Comparison of ENCODE assay signal across 19 cellular contexts in genomic region chr4:142297313-142297712, GRCh38.
DNase-seq lines count a peak whose midpoint lies in the region; ATAC-seq, FAIRE-seq and TF ChIP-seq lines count a peak whose summit lies in the region.
"Had no signal": no experiment of that assay in that cellular context is flagged by ENCODE, and none has a peak within 500 bp of the region (broad histone marks: within the 10 kb centered on the region; RNA-seq: fewer than 3 reads in every experiment).

No MANE protein-coding gene starts in this region.

- H3K27me3 Mint-ChIP-seq in T-helper 17 cell, result no peaks in the 10 kb centered on the region
- H3K27me3 Mint-ChIP-seq in stimulated activated naive B cell treated with anti-CD40 and anti-IgM and Interleukin-4, amounts not matched to agents 10 μg/mL and 1 μg/mL and 100 μg/mL, for 72 hours, result no peaks in the 10 kb centered on the region
- H3K27me3 Mint-ChIP-seq: CD4-positive, alpha-beta memory T cell had no signal

- H3K27me3 ChIP-seq in H1 (replicated peaks in 1 of 4; ENCODE audit: control insufficient read depth in 3 of 4, extremely low read depth in 1 of 4, insufficient read depth in 3 of 4, low read length in 3 of 4), result no peaks in the 10 kb centered on the region
- no peaks in the 10 kb centered on the region for H3K27me3 ChIP-seq in keratinocyte (ENCODE audit: control insufficient read depth, extremely low read depth, insufficient read depth, low read length)
- H3K27me3 ChIP-seq in neuronal stem cell (ENCODE audit: control insufficient read depth in 3 of 3, insufficient read depth in 3 of 3, low read depth in 1 of 3, low read length in 3 of 3), result peaks cover 0 to 1% (median 0%) of the 10 kb centered on the region in 3 experiments

- no peak for FAIRE-seq in H1 (lab: Jason Lieb, UNC)
- FAIRE-seq in keratinocyte (lab: Jason Lieb, UNC), result peak; percentile 48
- FAIRE-seq: GM12878, H54 had no signal

- dilution Hi-C loops in keratinocyte (cut with MboI; ENCODE audit: extremely low pct_ligation_motif_present, low sequenced_read_pairs), result no loop called here

- H3K79me1 ChIP-seq in H1 (ENCODE audit: low read depth, low read length) (no peaks in the 10 kb centered on the region), neuronal stem cell (ENCODE audit: low read depth, low read length) (no peaks in the 10 kb centered on the region)

- no peak overlapping the region for H3K27ac ChIP-seq in H1 (ENCODE audit: low read depth, low read length)
- H3K27ac ChIP-seq in keratinocyte (ENCODE audit: control insufficient read depth, insufficient read depth, low read length), result no peak overlapping the region
- H3K27ac ChIP-seq in neuronal stem cell (replicated peaks; ENCODE audit: low read length), result no peak overlapping the region
- H3K27ac ChIP-seq: GM23248 had no signal

- TF ChIP-seq RAD21 in H1 (IDR thresholded peaks at IDR 0.05 in 1 of 2, conservative IDR thresholded peaks at IDR 0.05 in 1 of 2; ENCODE audit: low read depth in 2 of 2, low read length in 2 of 2), result no peak

- no peak overlapping the region for H4K8ac ChIP-seq in H1 (ENCODE audit: extremely low read depth, insufficient read depth, low read length)
- H4K8ac ChIP-seq in neuronal stem cell (ENCODE audit: low read depth, low read length), result no peak overlapping the region

- H3K56ac ChIP-seq in H1 (replicated peaks; ENCODE audit: insufficient read length, low read depth, low read length), result no peak overlapping the region

- H4K5ac ChIP-seq in H1 (ENCODE audit: insufficient read length, low read depth, low read length), result no peak overlapping the region

- H2AFZ ChIP-seq in H1 (ENCODE audit: low read length) (peak overlapping the region; percentile 60; the same call in 1 of the 2 replicates), keratinocyte (ENCODE audit: control insufficient read depth, low read length) (no peak overlapping the region), neuronal stem cell (ENCODE audit: low read length) (no peak overlapping the region)
- H2AFZ ChIP-seq: GM23248 had no signal

- no peak overlapping the region for H2BK20ac ChIP-seq in H1 (ENCODE audit: low read length)

- H2BK15ac ChIP-seq in H1 (ENCODE audit: low read length) (no peak overlapping the region), neuronal stem cell (ENCODE audit: low read length) (no peak overlapping the region)

- H3K27ac Mint-ChIP-seq in T-helper 17 cell, result peak overlapping the region; percentile 22
- no peak overlapping the region for H3K27ac Mint-ChIP-seq in stimulated activated naive B cell treated with anti-CD40 and anti-IgM and Interleukin-4, amounts not matched to agents 10 μg/mL and 1 μg/mL and 100 μg/mL, for 72 hours

- H3K23ac ChIP-seq in H1 (ENCODE audit: insufficient read length), result no peak overlapping the region
- H3K23ac ChIP-seq in neuronal stem cell (ENCODE audit: low read depth, low read length, poor library complexity), result no peak overlapping the region

- H2BK12ac ChIP-seq in H1 (ENCODE audit: low read depth, low read length) (no peak overlapping the region), neuronal stem cell (ENCODE audit: low read length) (peak overlapping the region; percentile 58)

- H2BK5ac ChIP-seq in H1 (ENCODE audit: low read depth, low read length) (no peak overlapping the region), neuronal stem cell (ENCODE audit: low read length) (no peak overlapping the region)

- H3K4me1 Mint-ChIP-seq in T-helper 17 cell, result peaks cover 30% of the 10 kb centered on the region
- H3K4me1 Mint-ChIP-seq in stimulated activated naive B cell treated with anti-CD40 and anti-IgM and Interleukin-4, amounts not matched to agents 10 μg/mL and 1 μg/mL and 100 μg/mL, for 72 hours, result peaks cover 3 to 11% of the 10 kb centered on the region in 2 donors

- no peak overlapping the region for H3K4ac ChIP-seq in H1 (replicated peaks; ENCODE audit: insufficient read length, low read depth, low read length)
- H3K4ac ChIP-seq in neuronal stem cell (ENCODE audit: low read length), result no peak overlapping the region

- no peak overlapping the region for H4K91ac ChIP-seq in H1 (replicated peaks; ENCODE audit: insufficient read length, low read length)
- no peak overlapping the region for H4K91ac ChIP-seq in neuronal stem cell (ENCODE audit: low read depth, low read length, poor library complexity)

- no peak for DNase-seq in T-helper 17 cell
- DNase-seq in H1 (ENCODE audit: low read depth in 1 of 2, low spot score in 2 of 2), result no peak
- no peak for DNase-seq in keratinocyte (ENCODE audit: low read depth, low spot score)
- no peak for DNase-seq in neuronal stem cell (ENCODE audit: low spot score)
- DNase-seq in HEK293T (ENCODE audit: extremely low spot score), result no peak
- no peak for DNase-seq in stimulated activated naive B cell treated with anti-CD40 and anti-IgM and Interleukin-4, amounts not matched to agents 10 μg/mL and 1 μg/mL and 100 μg/mL, for 72 hours
- no peak for DNase-seq in cerebellum (ENCODE audit: low spot score)
- no peak for DNase-seq in NCI-H2196 (lab: John Stamatoyannopoulos, UW; ENCODE audit: unreplicated experiment)
- DNase-seq: C1 segment of cervical spinal cord; Calu3; CD4-positive, alpha-beta memory T cell; COR-L47; DMS53; DMS79 treated with DMSO at 0.1 percent for 48 hours; GDM1; GM23248 had no signal

- no peak for TF ChIP-seq EP300 in H1 (IDR thresholded peaks at IDR 0.05; ENCODE audit: borderline replicate concordance in 1 of 2, low read depth in 2 of 2, low read length in 2 of 2)

- no peaks in the 10 kb centered on the region for H4K20me1 ChIP-seq in H1 (replicated peaks in 1 of 2; ENCODE audit: control insufficient read depth in 1 of 2, insufficient read depth in 2 of 2, low read length in 2 of 2)
- no peaks in the 10 kb centered on the region for H4K20me1 ChIP-seq in keratinocyte (ENCODE audit: control insufficient read depth, extremely low read depth, insufficient read depth, low read length)

- H3K36me3 ChIP-seq in H1 (ENCODE audit: control insufficient read depth in 2 of 4, insufficient read depth in 4 of 4, low read length in 3 of 4), result no peaks in the 10 kb centered on the region
- H3K36me3 ChIP-seq in keratinocyte (ENCODE audit: control insufficient read depth in 2 of 2, extremely low read depth in 1 of 2, insufficient read depth in 2 of 2, low read length in 2 of 2), result peaks cover 0 to 6% of the 10 kb centered on the region in 2 experiments
- H3K36me3 ChIP-seq in neuronal stem cell (replicated peaks in 1 of 2; ENCODE audit: control insufficient read depth in 2 of 2, insufficient read depth in 2 of 2, low read length in 2 of 2), result no peaks in the 10 kb centered on the region
- H3K36me3 ChIP-seq: HAP-1 had no signal

- H3K14ac ChIP-seq in H1 (ENCODE audit: insufficient read length) (no peak overlapping the region), neuronal stem cell (ENCODE audit: low read length) (no peak overlapping the region)

- no peaks in the 10 kb centered on the region for H3K9me3 Mint-ChIP-seq in stimulated activated naive B cell treated with anti-CD40 and anti-IgM and Interleukin-4, amounts not matched to agents 10 μg/mL and 1 μg/mL and 100 μg/mL, for 72 hours

- H3K9me1 ChIP-seq in keratinocyte (ENCODE audit: control insufficient read depth, extremely low read depth, insufficient read depth, low read length), result no peaks in the 10 kb centered on the region

- H2BK120ac ChIP-seq in H1 (replicated peaks; ENCODE audit: low read depth, low read length), result no peak overlapping the region
- H2BK120ac ChIP-seq in neuronal stem cell (ENCODE audit: low read depth, low read length), result no peak overlapping the region

- peaks cover 7% of the 10 kb centered on the region for H3K36me3 Mint-ChIP-seq in T-helper 17 cell (ENCODE audit: low read depth)
- H3K36me3 Mint-ChIP-seq in stimulated activated naive B cell treated with anti-CD40 and anti-IgM and Interleukin-4, amounts not matched to agents 10 μg/mL and 1 μg/mL and 100 μg/mL, for 72 hours, result no peaks in the 10 kb centered on the region

- H3K4me3 ChIP-seq in H1 (ENCODE audit: extremely low read depth in 1 of 4, insufficient read depth in 2 of 4, low read depth in 3 of 4, low read length in 4 of 4) (no peak overlapping the region), keratinocyte (ENCODE audit: control insufficient read depth in 2 of 3, extremely low read depth in 1 of 3, insufficient read depth in 2 of 3, low read depth in 1 of 3, low read length in 3 of 3) (no peak overlapping the region), neuronal stem cell (ENCODE audit: low read length in 2 of 2) (no peak overlapping the region)
- H3K4me3 ChIP-seq: GM12878, GM23248, HAP-1 had no signal

- H3K9me3 ChIP-seq in T-helper 17 cell (ENCODE audit: control insufficient read depth, low read length, poor library complexity, severe bottlenecking) (no peaks in the 10 kb centered on the region), H1 (ENCODE audit: insufficient read depth in 2 of 2, low read depth in 1 of 2, low read length in 1 of 2) (no peaks in the 10 kb centered on the region), keratinocyte (ENCODE audit: control insufficient read depth, low read depth, low read length) (no peaks in the 10 kb centered on the region), neuronal stem cell (replicated peaks in 1 of 2; ENCODE audit: control insufficient read depth in 2 of 2, insufficient read depth in 1 of 2, low read depth in 1 of 2, low read length in 2 of 2) (peaks cover 0 to 3% of the 10 kb centered on the region in 2 donors)
- H3K9me3 ChIP-seq: HAP-1 had no signal

- no peaks in the 10 kb centered on the region for H3K79me2 ChIP-seq in H1 (ENCODE audit: control insufficient read depth in 1 of 2, insufficient read depth in 2 of 2, low read length in 2 of 2)
- H3K79me2 ChIP-seq in keratinocyte (ENCODE audit: control insufficient read depth, insufficient read depth, low read length), result peaks cover 23% of the 10 kb centered on the region

- peaks cover 0 to 4% (median 2%) of the 10 kb centered on the region in 4 experiments; a peak in 2 of 7 replicates for H3K4me1 ChIP-seq in H1 (replicated peaks in 1 of 4; ENCODE audit: control insufficient read depth in 3 of 4, insufficient read depth in 4 of 4, low read length in 3 of 4)
- H3K4me1 ChIP-seq in keratinocyte (ENCODE audit: control insufficient read depth, extremely low read depth, insufficient read depth, low read length), result no peaks in the 10 kb centered on the region
- H3K4me1 ChIP-seq in neuronal stem cell (ENCODE audit: control insufficient read depth in 2 of 2, insufficient read depth in 1 of 2, low read depth in 1 of 2, low read length in 2 of 2), result peaks cover 0 to 3% of the 10 kb centered on the region in 2 donors

- 95% methylated on average over 4 of the region's 4 CpGs; no CpG with 5 or more reads in 1 of the 2 experiments for WGBS in H1 (ENCODE audit: extremely low coverage in 1 of 2, insufficient coverage in 1 of 2, insufficient read length in 1 of 2, insufficient replicate concordance in 2 of 2, low coverage in 1 of 2, low lambda C conversion rate in 2 of 2, missing lambda C conversion rate in 1 of 2), 2 experiments
- WGBS in neuronal stem cell (ENCODE audit: extremely low coverage in 2 of 2, insufficient read length in 2 of 2, insufficient replicate concordance in 1 of 2), 2 donors, result no CpG with 5 or more reads among the region's 4 CpGs

- H3K9ac ChIP-seq in H1 (replicated peaks in 1 of 4; ENCODE audit: extremely low read depth in 1 of 4, low read depth in 3 of 4, low read length in 3 of 4) (no peak overlapping the region), keratinocyte (ENCODE audit: control insufficient read depth, extremely low read depth, insufficient read depth, low read length) (no peak overlapping the region), neuronal stem cell (ENCODE audit: low read depth, low read length, poor library complexity) (no peak overlapping the region)
- H3K9ac ChIP-seq: GM23248 had no signal

- H2AK5ac ChIP-seq in H1 (ENCODE audit: low read depth, low read length), result no peak overlapping the region
- no peak overlapping the region for H2AK5ac ChIP-seq in neuronal stem cell (ENCODE audit: low read depth, low read length)

- no peaks in the 10 kb centered on the region for H3K23me2 ChIP-seq in H1 (ENCODE audit: low read depth, low read length)

- CTCF ChIA-PET in H1 (lab: Charles Lee; ENCODE audit: partially characterized antibody) (interaction anchor here (1.3 to 2.1 kb wide), 4 partner anchors 9 to 22 kb away, joined by 3 to 13 read pairs (median 3); no protein-coding TSS in a partner anchor), HEK293T (lab: Yijun Ruan, JAX) (no interaction called here)

- ATAC-seq in T-helper 17 cell, result no peak
- ATAC-seq in stimulated activated naive B cell treated with anti-CD40 and anti-IgM and Interleukin-4, amounts not matched to agents 10 μg/mL and 1 μg/mL and 100 μg/mL, for 72 hours (replicated peaks), result no peak
- ATAC-seq: GM12878 had no signal

- no peak overlapping the region for H3K4me3 Mint-ChIP-seq in T-helper 17 cell
- no peak overlapping the region for H3K4me3 Mint-ChIP-seq in stimulated activated naive B cell treated with anti-CD40 and anti-IgM and Interleukin-4, amounts not matched to agents 10 μg/mL and 1 μg/mL and 100 μg/mL, for 72 hours

- TF ChIP-seq POLR2A in H1 (IDR thresholded peaks at IDR 0.05; ENCODE audit: control extremely low read depth in 1 of 2, low read depth in 2 of 2, low read length in 2 of 2), result no peak

- POLR2A ChIA-PET in H1 (lab: Charles Lee; ENCODE audit: partially characterized antibody) (no interaction called here), HEK293T (lab: Yijun Ruan, JAX) (no interaction called here)

- H3K4me2 ChIP-seq in H1 (ENCODE audit: insufficient read depth in 1 of 2, low read depth in 2 of 2, low read length in 2 of 2) (no peak overlapping the region), keratinocyte (ENCODE audit: control insufficient read depth, extremely low read depth, insufficient read depth, low read depth, low read length) (no peak overlapping the region), neuronal stem cell (ENCODE audit: insufficient read depth, low read length, poor library complexity, severe bottlenecking) (no peak overlapping the region)

- TF ChIP-seq CTCF in H1 (IDR thresholded peaks at IDR 0.05; ENCODE audit: control extremely low read depth in 1 of 3, insufficient read depth in 1 of 3, low read depth in 1 of 3, low read length in 3 of 3) (no peak), keratinocyte (optimal IDR thresholded peaks at IDR 0.05 in 1 of 3, IDR thresholded peaks at IDR 0.05 in 1 of 3, conservative IDR thresholded peaks at IDR 0.05 in 1 of 3; ENCODE audit: extremely low read depth in 1 of 3, insufficient read depth in 2 of 3, low read length in 3 of 3) (no peak)

- no peak overlapping the region for H3K18ac ChIP-seq in H1 (ENCODE audit: extremely low read depth, low read length)
- H3K18ac ChIP-seq in neuronal stem cell (ENCODE audit: low read length), result no peak overlapping the region
